In genomic region chr2:240847817-240848216, GRCh38 we compare ENCODE assay signal across 24 cellular contexts. TPM values are rescaled to one million over a fixed set of nuclear protein-coding genes. Genes with fewer than 3 reads are reported as not detected.
"Had no signal": no experiment of that assay in that cellular context is flagged by ENCODE, and none has a peak within 500 bp of the region (broad histone marks: within the 10 kb centered on the region; RNA-seq: fewer than 3 reads in every experiment).

No MANE protein-coding gene starts in this region.

- ATAC-seq: Panc1, PC-3, SK-N-SH treated with all-trans-retinoic acid at 6 μM for 48 hours had no signal

- H3K4me3 ChIP-seq: MG63 had no signal

- H3K36me3 ChIP-seq: MG63 had no signal

- DNase-seq: Karpas-422, KG1, MG63, NCI-H1092, NCI-H1105 treated with DMSO at 0.1 percent for 48 hours, NCI-H1417 treated with DMSO at 0.1 percent for 48 hours, NCI-H146, NCI-H1694 treated with DMSO at 0.1 percent for 48 hours, NCI-H1930, NCI-H2081, NCI-H2107, NCI-H2227 treated with DMSO at 0.1 percent for 48 hours, NCI-H524, NCI-H526 treated with DMSO at 0.1 percent for 48 hours, NCI-H748 treated with DMSO at 0.1 percent for 48 hours, PC-3, SHP77 had no signal

- H3K9me3 ChIP-seq: MG63 had no signal

- H3K27me3 ChIP-seq: MG63 had no signal

- H3K27ac ChIP-seq: RWPE1 had no signal

RNA-seq across cellular contexts. Expression of gene AGXT, which starts 20.8 kb away (rescaled TPM):
- total RNA-seq: HT1080, NCI-H460, OCI-LY7, PC-3 had no signal

RNA-seq across cellular contexts. Expression of gene KIF1A, which starts 27.8 kb away (rescaled TPM):
- total RNA-seq: OCI-LY7, PC-3 had no signal

RNA-seq across cellular contexts. Expression of gene MAB21L4, which starts 48.1 kb away (rescaled TPM):
- total RNA-seq: HT1080, NCI-H460, OCI-LY7, SK-MEL-5 had no signal

RNA-seq across cellular contexts. Expression of gene CROCC2, which starts 58.3 kb away (rescaled TPM):
- total RNA-seq: HT1080, NCI-H460, OCI-LY7, PC-3, SK-MEL-5 had no signal
